ENCODE assay signal across 8 cellular contexts in the genomic region with DNA sequence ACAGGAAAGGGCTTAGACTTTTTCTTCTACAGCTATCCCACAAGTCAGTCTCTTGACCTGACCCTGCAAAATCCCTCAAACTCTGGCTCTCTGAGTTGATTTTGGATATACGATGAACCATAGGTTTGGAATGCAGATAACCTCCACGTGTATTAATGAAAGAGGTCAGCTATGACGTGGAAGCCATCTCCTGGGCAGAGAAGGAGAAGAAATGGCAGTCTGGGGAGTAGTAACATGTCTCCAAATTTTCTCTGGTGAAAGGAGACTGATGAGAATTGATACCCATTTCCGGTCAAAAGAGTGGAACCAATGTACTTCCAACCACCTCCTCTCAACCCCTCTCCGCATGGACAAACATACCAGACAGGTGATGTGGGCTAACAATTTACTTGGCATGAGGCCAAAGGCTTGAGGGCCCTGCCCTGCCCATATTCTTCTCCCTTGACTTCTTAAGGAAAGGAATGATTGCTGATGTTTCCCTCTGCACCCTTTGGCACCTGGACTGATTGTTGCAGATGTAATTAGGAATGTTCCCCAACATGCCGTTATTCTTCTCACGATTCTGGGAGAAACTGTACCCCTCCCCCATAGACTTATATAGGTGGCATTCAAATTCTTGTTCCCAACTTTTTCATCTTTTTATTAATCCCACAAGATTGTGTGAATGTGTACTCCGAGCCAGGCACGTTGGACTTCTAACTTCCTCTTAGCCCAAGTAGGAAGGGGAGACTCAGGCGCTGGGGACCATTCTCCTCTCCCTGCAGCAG. TPM values are rescaled to one million over a fixed set of nuclear protein-coding genes. Genes with fewer than 3 reads are reported as not detected.
DNase-seq lines count a peak whose midpoint lies in the region; ATAC-seq and TF ChIP-seq lines count a peak whose summit lies in the region.

No MANE protein-coding gene starts in this region.

- peak overlapping the region; percentile 96 for H3K4me3 Mint-ChIP-seq in nephron progenitor cell

- peaks cover 8% of the 10 kb centered on the region for H3K36me3 Mint-ChIP-seq in nephron progenitor cell (ENCODE audit: low read depth)

- H3K27ac ChIP-seq in BLaER1 treated with 17β-estradiol and CSF1 and Interleukin-3, amounts not matched to agents 10 nM and 100 nM, result peak overlapping the region in 10 of 11 experiments; percentile 67 to 91 (median 89); a peak in 20 of 22 replicates
- peak overlapping the region; percentile 86 for H3K27ac ChIP-seq in KMS-11

- H3K9me3 Mint-ChIP-seq in nephron progenitor cell, result no peaks in the 10 kb centered on the region

- no peak for TF ChIP-seq CTCF in KMS-11 (conservative IDR thresholded peaks at IDR 0.05; ENCODE audit: low read depth, low read length)
- TF ChIP-seq CTCF in nephron progenitor cell (IDR thresholded peaks at IDR 0.05), result no peak

- H3K27ac Mint-ChIP-seq in nephron progenitor cell, result peak overlapping the region; percentile 99

- H4K20me1 ChIP-seq in BLaER1 treated with 17β-estradiol and CSF1 and Interleukin-3, amounts not matched to agents 10 nM and 100 nM, result peaks cover 0 to 13% (median 0%) of the 10 kb centered on the region in 11 experiments; a peak in 1 of 22 replicates
- H4K20me1 ChIP-seq in KMS-11 (ENCODE audit: insufficient read depth), result no peaks in the 10 kb centered on the region

- H3K4me1 ChIP-seq in BLaER1 treated with 17β-estradiol and CSF1 and Interleukin-3, amounts not matched to agents 10 nM and 100 nM, result peaks cover 12 to 34% (median 23%) of the 10 kb centered on the region in 10 experiments; a peak in 17 of 20 replicates
- peaks cover 10% of the 10 kb centered on the region for H3K4me1 ChIP-seq in KMS-11 (ENCODE audit: low read depth, poor library complexity, severe bottlenecking)

- H3K9ac ChIP-seq in BLaER1 treated with 17β-estradiol and CSF1 and Interleukin-3, amounts not matched to agents 10 nM and 100 nM, result peak overlapping the region in 10 of 11 experiments; percentile 79 to 90 (median 88); a peak in 19 of 22 replicates
- peak overlapping the region; percentile 93; the same call in 1 of the 2 replicates for H3K9ac ChIP-seq in KMS-11

- H3K4me2 ChIP-seq in BLaER1 treated with 17β-estradiol and CSF1 and Interleukin-3, amounts not matched to agents 10 nM and 100 nM, result peak overlapping the region; percentile 46 to 77 (median 61); a peak in 21 of 22 replicates
- peak overlapping the region; percentile 66 for H3K4me2 ChIP-seq in KMS-11

- ATAC-seq in HG03469 (IDR thresholded peaks at IDR 0.05; ENCODE audit: unreplicated experiment), result no peak

- peaks cover 93 to 99% (median 97%) of the 10 kb centered on the region in 11 experiments for H3K27me3 ChIP-seq in BLaER1 treated with 17β-estradiol and CSF1 and Interleukin-3, amounts not matched to agents 10 nM and 100 nM
- H3K27me3 ChIP-seq in KMS-11 (ENCODE audit: insufficient read depth, low read depth), result no peaks in the 10 kb centered on the region

- peak overlapping the region; percentile 63 to 77 (median 72) for H3K4me3 ChIP-seq in BLaER1 treated with 17β-estradiol and CSF1 and Interleukin-3, amounts not matched to agents 10 nM and 100 nM
- H3K4me3 ChIP-seq in KMS-11 (IDR thresholded peaks at IDR 0.05; ENCODE audit: insufficient read depth, low read depth, low read length), result no peak overlapping the region

- H2AFZ ChIP-seq in KMS-11 (ENCODE audit: low read depth), result peak overlapping the region; percentile 79

- no peaks in the 10 kb centered on the region; a peak in 1 of 22 replicates for H3K36me3 ChIP-seq in BLaER1 treated with 17β-estradiol and CSF1 and Interleukin-3, amounts not matched to agents 10 nM and 100 nM
- no peaks in the 10 kb centered on the region for H3K36me3 ChIP-seq in KMS-11 (ENCODE audit: insufficient read depth)

- H3K79me2 ChIP-seq in KMS-11 (ENCODE audit: insufficient read depth, low read depth), result peaks cover 3% of the 10 kb centered on the region; the same call in 1 of the 2 replicates

- H3K9me3 ChIP-seq in BLaER1 treated with 17β-estradiol and CSF1 and Interleukin-3, amounts not matched to agents 10 nM and 100 nM (replicated peaks in 1 of 11), result no peaks in the 10 kb centered on the region

- H3K27me3 Mint-ChIP-seq in nephron progenitor cell (ENCODE audit: low read depth, poor library complexity), result no peaks in the 10 kb centered on the region

- peaks cover 29% of the 10 kb centered on the region for H3K4me1 Mint-ChIP-seq in nephron progenitor cell

- peak; percentile 72 for DNase-seq in dermis blood vessel endothelial cell
- DNase-seq in nephron progenitor cell, result no peak
- DNase-seq in NOMO-1 treated with DMSO at 0.1 percent for 48 hours (lab: John Stamatoyannopoulos, UW; ENCODE audit: unreplicated experiment), result no peak
- no peak for DNase-seq in stimulated activated CD4-positive, alpha-beta T cell treated with anti-CD3 and anti-CD28 coated beads, Interleukin-2, amount 100 ng/mL, for 48 hours
- no peak for DNase-seq in DMS153 (lab: John Stamatoyannopoulos, UW)

RNA-seq across cellular contexts. Expression of gene PLS3, which starts 0.6 kb away (rescaled TPM):
- 530 and 538 TPM in 2 replicates for total RNA-seq in dermis blood vessel endothelial cell
